Comparison of ENCODE assay signal across 9 cellular contexts in the genomic region with DNA sequence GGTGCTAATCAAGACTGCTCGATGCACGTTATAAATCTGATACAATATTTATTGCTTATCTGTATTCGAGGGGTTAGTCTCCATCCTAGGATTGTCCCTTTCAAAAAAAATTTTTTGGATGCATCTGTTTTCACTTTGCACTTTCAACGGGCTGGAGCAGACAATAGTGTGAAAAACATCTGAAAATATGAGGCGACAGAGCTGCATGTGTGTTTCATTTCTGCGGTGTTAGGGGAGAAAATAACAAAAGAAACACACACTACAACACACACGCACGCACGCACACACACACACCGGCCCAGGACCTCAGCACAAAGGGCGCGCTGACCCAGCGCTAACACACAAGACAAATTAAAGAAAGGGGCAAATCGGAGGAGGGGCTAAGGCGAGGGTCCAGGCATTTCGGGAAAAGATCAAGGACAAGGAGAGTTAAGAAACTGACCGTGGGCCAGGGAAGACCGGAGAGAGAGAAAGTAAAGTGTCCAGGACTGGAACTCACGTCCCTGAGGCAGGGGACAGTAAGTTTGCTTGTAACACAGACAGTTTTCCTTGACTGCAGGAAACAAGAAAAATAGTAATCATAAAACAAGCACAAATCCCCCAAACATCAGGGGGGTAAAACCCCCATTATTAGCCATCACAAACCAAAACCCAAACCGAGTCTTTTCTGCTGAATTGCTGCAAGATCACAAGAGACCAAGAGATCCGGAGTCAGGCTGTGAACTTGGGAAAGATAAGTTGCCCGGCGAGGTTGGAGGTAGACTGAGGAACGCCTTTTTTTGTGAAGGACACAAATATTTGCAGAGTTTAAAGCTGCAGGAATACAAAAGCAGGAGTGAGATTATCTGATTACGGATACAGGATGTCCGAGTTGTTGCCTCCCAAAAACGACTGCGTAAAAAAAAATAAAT.
DNase-seq lines count a peak whose midpoint lies in the region; ATAC-seq and TF ChIP-seq lines count a peak whose summit lies in the region.
"Had no signal": no experiment of that assay in that cellular context is flagged by ENCODE, and none has a peak within 500 bp of the region (broad histone marks: within the 10 kb centered on the region; RNA-seq: fewer than 3 reads in every experiment).

No MANE protein-coding gene starts in this region.

- H3K4me1 ChIP-seq in mesodermal cell (ENCODE audit: control insufficient read depth, insufficient read depth, low read length, poor library complexity, severe bottlenecking) (peaks cover 18% of the 10 kb centered on the region), transverse colon (peaks cover 11 to 39% (median 33%) of the 10 kb centered on the region in 4 donors)

- H3K27ac Mint-ChIP-seq in activated naive CD4-positive, alpha-beta T cell treated with anti-CD3 and anti-CD28 coated beads, Interleukin-2, amount 50 U/mL, for 24 hours, result no peak overlapping the region
- H3K27ac Mint-ChIP-seq in activated naive CD8-positive, alpha-beta T cell treated with anti-CD3 and anti-CD28 coated beads, Interleukin-2, amount 10 ng/mL, durations not matched to agents 7 days and 5 days, result no peak overlapping the region

- peaks cover 64% of the 10 kb centered on the region for H3K27me3 Mint-ChIP-seq in activated naive CD4-positive, alpha-beta T cell treated with anti-CD3 and anti-CD28 coated beads, Interleukin-2, amount 50 U/mL, for 24 hours
- H3K27me3 Mint-ChIP-seq in activated naive CD8-positive, alpha-beta T cell treated with anti-CD3 and anti-CD28 coated beads, Interleukin-2, amount 10 ng/mL, durations not matched to agents 7 days and 5 days, result peaks cover 82% of the 10 kb centered on the region

- no peaks in the 10 kb centered on the region for H3K9me3 ChIP-seq in mesodermal cell (ENCODE audit: control insufficient read depth, low read length)
- H3K9me3 ChIP-seq in transverse colon, result no peaks in the 10 kb centered on the region

- no peak for ATAC-seq in activated naive CD8-positive, alpha-beta T cell treated with anti-CD3 and anti-CD28 coated beads, Interleukin-2, amount 10 ng/mL, durations not matched to agents 7 days and 5 days (ENCODE audit: low read depth)
- ATAC-seq: HCT116 had no signal

- H3K4me1 Mint-ChIP-seq in activated naive CD4-positive, alpha-beta T cell treated with anti-CD3 and anti-CD28 coated beads, Interleukin-2, amount 50 U/mL, for 24 hours, result peaks cover 53% of the 10 kb centered on the region
- peaks cover 41% of the 10 kb centered on the region for H3K4me1 Mint-ChIP-seq in activated naive CD8-positive, alpha-beta T cell treated with anti-CD3 and anti-CD28 coated beads, Interleukin-2, amount 10 ng/mL, durations not matched to agents 7 days and 5 days

- no peak for TF ChIP-seq POLR2A in transverse colon (IDR thresholded peaks at IDR 0.05)

- H3K4me3 ChIP-seq in mesodermal cell (ENCODE audit: extremely low read depth, insufficient read depth, low read length, poor library complexity, severe bottlenecking) (peak overlapping the region; percentile 30), transverse colon (peak overlapping the region in 3 of 4 donors; percentile 16 to 49 (median 16))

- in situ Hi-C loops in transverse colon (cut with MboI; ENCODE audit: low pct_ligation_motif_present in 1 of 4, low pct_unique_long_range_greater_than_20kb in 1 of 4, low sequenced_read_pairs in 3 of 4), result loop anchor here in 3 of 4 donors (25.0 kb wide), 2 partner anchors 1044 to 1694 kb away; no protein-coding TSS in a partner anchor

- no peak for DNase-seq in activated naive CD4-positive, alpha-beta T cell treated with anti-CD3 and anti-CD28 coated beads, Interleukin-2, amount 50 U/mL, for 16 hours
- DNase-seq in activated naive CD8-positive, alpha-beta T cell treated with anti-CD3 and anti-CD28 coated beads, Interleukin-2, amount 10 ng/mL, durations not matched to agents 7 days and 5 days, result no peak
- DNase-seq in transverse colon (no peak), AG08396 (ENCODE audit: low spot score) (no peak), SIG-M5 treated with dmso at 0.1 percent for 504 hours (lab: John Stamatoyannopoulos, UW; ENCODE audit: unreplicated experiment) (no peak)
- DNase-seq in central memory CD4-positive, alpha-beta T cell, result no peak

- H3K27ac ChIP-seq in mesodermal cell (ENCODE audit: low read depth, low read length, severe bottlenecking), result no peak overlapping the region
- H3K27ac ChIP-seq in transverse colon, result peak overlapping the region in 3 of 4 donors; percentile 1 to 29 (median 11)

- peaks cover 3% of the 10 kb centered on the region for H3K36me3 Mint-ChIP-seq in activated naive CD4-positive, alpha-beta T cell treated with anti-CD3 and anti-CD28 coated beads, Interleukin-2, amount 50 U/mL, for 24 hours
- H3K36me3 Mint-ChIP-seq in activated naive CD8-positive, alpha-beta T cell treated with anti-CD3 and anti-CD28 coated beads, Interleukin-2, amount 10 ng/mL, durations not matched to agents 7 days and 5 days, result no peaks in the 10 kb centered on the region

- TF ChIP-seq EP300 in transverse colon (IDR thresholded peaks at IDR 0.05; ENCODE audit: low read depth), result no peak

- peak overlapping the region; percentile 57 for H3K4me3 Mint-ChIP-seq in activated naive CD4-positive, alpha-beta T cell treated with anti-CD3 and anti-CD28 coated beads, Interleukin-2, amount 50 U/mL, for 24 hours
- H3K4me3 Mint-ChIP-seq in activated naive CD8-positive, alpha-beta T cell treated with anti-CD3 and anti-CD28 coated beads, Interleukin-2, amount 10 ng/mL, durations not matched to agents 7 days and 5 days, result peak overlapping the region; percentile 83

- POLR2A ChIA-PET in activated naive CD8-positive, alpha-beta T cell treated with anti-CD3 and anti-CD28 coated beads, Interleukin-2, amount 10 ng/mL, durations not matched to agents 7 days and 5 days (lab: Charles Lee), result interaction anchor here (0.6 kb wide), 1 partner anchor 1831 kb away, joined by 3 read pairs; no protein-coding TSS in a partner anchor

- intact Hi-C loops in transverse colon (cut with DNase I; ENCODE audit: low total_unique reads), result no loop called here

- no peaks in the 10 kb centered on the region for H3K9me3 Mint-ChIP-seq in activated naive CD4-positive, alpha-beta T cell treated with anti-CD3 and anti-CD28 coated beads, Interleukin-2, amount 50 U/mL, for 24 hours
- no peaks in the 10 kb centered on the region for H3K9me3 Mint-ChIP-seq in activated naive CD8-positive, alpha-beta T cell treated with anti-CD3 and anti-CD28 coated beads, Interleukin-2, amount 10 ng/mL, durations not matched to agents 7 days and 5 days

- 0 to 1% methylated on average over 12 to 13 of the region's 28 CpGs for WGBS in mesodermal cell (ENCODE audit: insufficient coverage in 2 of 2), 2 experiments
- WGBS in transverse colon (ENCODE audit: low coverage in 1 of 2), 2 donors, result 9 to 16% methylated on average over 22 to 28 of the region's 28 CpGs

- H3K36me3 ChIP-seq in mesodermal cell (ENCODE audit: control insufficient read depth, insufficient read depth, low read length), result no peaks in the 10 kb centered on the region
- no peaks in the 10 kb centered on the region for H3K36me3 ChIP-seq in transverse colon

- no peak for TF ChIP-seq CTCF in transverse colon (IDR thresholded peaks at IDR 0.05)

- peaks cover 97% of the 10 kb centered on the region for H3K27me3 ChIP-seq in transverse colon
